ENCODE assay signal across 15 cellular contexts in genomic region chr2:221467610-221468009, GRCh38.
A peak's percentile ranks its signal among the peaks of the same experiment; 100 is the strongest.
DNase-seq lines count a peak whose midpoint lies in the region; ATAC-seq, FAIRE-seq and TF ChIP-seq lines count a peak whose summit lies in the region.
"Had no signal": no experiment of that assay in that cellular context is flagged by ENCODE, and none has a peak within 500 bp of the region (broad histone marks: within the 10 kb centered on the region; RNA-seq: fewer than 3 reads in every experiment).

No MANE protein-coding gene starts in this region.

- FAIRE-seq in GM19239 (lab: Jason Lieb, UNC) = no peak
- FAIRE-seq: HTR-8/SVneo had no signal

- H3K4me1 ChIP-seq in BLaER1 = peaks cover 54% of the 10 kb centered on the region

- peak overlapping the region in 1 of 2 donors; percentile 37 for H3K27ac Mint-ChIP-seq in T-cell
- H3K27ac Mint-ChIP-seq: activated T-cell treated with anti-CD3 and anti-CD28 coated beads, Interleukin-2, amount 50 U/mL, for 72 hours had no signal

- no peak overlapping the region for H3K27ac ChIP-seq in BLaER1
- H3K27ac ChIP-seq in VCaP = peak overlapping the region; percentile 10; the same call in 1 of the 2 replicates

- POLR2A ChIA-PET in T-cell (lab: Charles Lee) = no interaction called here

- DNase-seq in midbrain (lab: John Stamatoyannopoulos, UW) (peak; percentile 10), GM19239 (ENCODE audit: insufficient read length, low spot score) (no peak), T-cell (no peak), H7 (no peak)
- DNase-seq: activated CD4-positive, alpha-beta T cell treated with anti-CD3 and anti-CD28 coated beads for 48 hours; activated T-cell treated with anti-CD3 and anti-CD28 coated beads, Interleukin-2, amount 50 U/mL, for 72 hours; amniotic stem cell; NCI-H2107; NCI-H774; occipital lobe had no signal

- H3K4me3 ChIP-seq in BLaER1 = no peak overlapping the region
- H3K4me3 ChIP-seq in H7 (ENCODE audit: insufficient read depth, low read depth, low read length) = no peak overlapping the region

- no peaks in the 10 kb centered on the region for H3K9me3 Mint-ChIP-seq in T-cell
- H3K9me3 Mint-ChIP-seq: activated T-cell treated with anti-CD3 and anti-CD28 coated beads, Interleukin-2, amount 50 U/mL, for 72 hours had no signal

- CTCF ChIA-PET in T-cell (lab: Charles Lee) = interaction anchor here in 1 of 2 donors (0.9 kb wide), 1 partner anchor 22 kb away, joined by 3 read pairs; no protein-coding TSS in a partner anchor

- H3K36me3 Mint-ChIP-seq in T-cell = peaks cover 12% of the 10 kb centered on the region

- TF ChIP-seq CTCF in VCaP (conservative IDR thresholded peaks at IDR 0.05) = no peak

- H3K4me1 Mint-ChIP-seq in T-cell = peaks cover 37 to 64% (median 46%) of the 10 kb centered on the region in 3 donors

- peak overlapping the region; percentile 19; the same call in 1 of the 2 replicates for H3K4me2 ChIP-seq in BLaER1

- no peak overlapping the region for H3K9ac ChIP-seq in BLaER1

- H3K36me3 ChIP-seq in BLaER1 = no peaks in the 10 kb centered on the region
- H3K36me3 ChIP-seq in H7 (replicated peaks; ENCODE audit: control insufficient read depth, insufficient read depth, low read length) = no peaks in the 10 kb centered on the region

- no peaks in the 10 kb centered on the region for H3K27me3 Mint-ChIP-seq in T-cell

- no peak overlapping the region for H3K4me3 Mint-ChIP-seq in T-cell
- H3K4me3 Mint-ChIP-seq: activated T-cell treated with anti-CD3 and anti-CD28 coated beads, Interleukin-2, amount 50 U/mL, for 72 hours had no signal

- ATAC-seq in esophagus mucosa (peak; percentile 48), HG03378 (IDR thresholded peaks at IDR 0.05; ENCODE audit: unreplicated experiment) (no peak), T-cell (replicated peaks in 1 of 4) (no peak)
- ATAC-seq: activated T-cell treated with anti-CD3 and anti-CD28 coated beads, Interleukin-2, amount 50 U/mL, for 72 hours had no signal

- H3K9me3 ChIP-seq in BLaER1 = no peaks in the 10 kb centered on the region

- H4K20me1 ChIP-seq in BLaER1 = no peaks in the 10 kb centered on the region

- H3K27me3 ChIP-seq in BLaER1 (no peaks in the 10 kb centered on the region), H7 (ENCODE audit: control insufficient read depth, insufficient read depth, low read length) (peaks cover 15% of the 10 kb centered on the region)
